Comparison of ENCODE assay signal across 1 cellular context in genomic region chr11:71251159-71251721, GRCh38.
TF ChIP-seq lines count a peak whose summit lies in the region.

No MANE protein-coding gene starts in this region.

TF ChIP-seq in HCT116, 20 proteins besides CTCF, POLR2A, EP300 and RAD21 (continued from another document):
- TF ChIP-seq ELF1 (IDR thresholded peaks at IDR 0.05; ENCODE audit: borderline replicate concordance, low read depth) = no peak
- TF ChIP-seq EZH2 (IDR thresholded peaks at IDR 0.05) = no peak
